Comparison of ENCODE assay signal across 19 cellular contexts in genomic region chr12:1703771-1704170, GRCh38. TPM values are rescaled to one million over a fixed set of nuclear protein-coding genes. Genes with fewer than 3 reads are reported as not detected.
DNase-seq lines count a peak whose midpoint lies in the region; ATAC-seq, FAIRE-seq and TF ChIP-seq lines count a peak whose summit lies in the region.
"Had no signal": no experiment of that assay in that cellular context is flagged by ENCODE, and none has a peak within 500 bp of the region (broad histone marks: within the 10 kb centered on the region; RNA-seq: fewer than 3 reads in every experiment).

No MANE protein-coding gene starts in this region.

- peaks cover 3% of the 10 kb centered on the region; the same call in 1 of the 2 replicates for H3K9me3 ChIP-seq in K562 (replicated peaks; ENCODE audit: control insufficient read depth, insufficient read depth, low read depth, low read length)
- H3K9me3 ChIP-seq: A549 had no signal

- intact Hi-C loops in natural killer cell (cut with micrococcal nuclease), result no loop called here
- intact Hi-C loops in K562 (cut with micrococcal nuclease), result no loop called here

- in situ Hi-C loops in K562 (cut with MboI), result no loop called here

- H3K36me3 ChIP-seq in K562 (ENCODE audit: control insufficient read depth, insufficient read depth, low read length), result peaks cover 9% of the 10 kb centered on the region; the same call in 2 of the 3 replicates

- CTCF ChIA-PET in K562 (lab: Yijun Ruan, JAX; ENCODE audit: low intra/inter-chr PET ratio), result no interaction called here

- H3K9ac ChIP-seq in K562 (ENCODE audit: insufficient read depth in 1 of 2, low read depth in 2 of 2, low read length in 2 of 2), result no peak overlapping the region

- 0 out of 2 replicates have a peak, but pooled peaks cover 4% of the 10 kb centered on the region for H4K20me1 ChIP-seq in K562 (replicated peaks; ENCODE audit: control insufficient read depth, insufficient read depth, low read length)

- no peak overlapping the region for H2AFZ ChIP-seq in K562 (ENCODE audit: low read depth, low read length)
- H2AFZ ChIP-seq: GM23338 had no signal

- H3K79me2 ChIP-seq in K562 (ENCODE audit: control insufficient read depth, insufficient read depth, low read length), result peaks cover 99% of the 10 kb centered on the region

- POLR2A ChIA-PET in K562 (lab: Yijun Ruan, JAX), result interaction anchor here (0.7 to 1.5 kb wide), 2 partner anchors 12 to 1377 kb away, joined by 3 to 5 read pairs; partner anchors contain the start of gene ADIPOR2

- H3K27me3 ChIP-seq in K562 (ENCODE audit: control insufficient read depth in 2 of 2, insufficient read depth in 2 of 2, low read length in 2 of 2) (no peaks in the 10 kb centered on the region), foreskin keratinocyte (no peaks in the 10 kb centered on the region)

- DNase-seq in natural killer cell (no peak), K562 (ENCODE audit: extremely low read depth in 1 of 4, low spot score in 3 of 4) (no peak), memory B cell (ENCODE audit: low spot score in 2 of 2) (no peak), foreskin keratinocyte (no peak), NCI-H2196 treated with DMSO at 0.1 percent for 48 hours (lab: John Stamatoyannopoulos, UW; ENCODE audit: unreplicated experiment) (no peak)
- no peak for DNase-seq in natural killer cell treated with Interleukin-12 subunit alpha and Interleukin-12 subunit beta and Interleukin-15 and Interleukin-18, amount 100 ng/mL, for 72 hours (ENCODE audit: low spot score)
- DNase-seq: 8988T; C1 segment of cervical spinal cord; Calu3; CD4-positive, alpha-beta memory T cell; COR-L47; DMS53; DMS79 treated with DMSO at 0.1 percent for 48 hours; GF-D8; H9 had no signal

- H3K4me3 Mint-ChIP-seq in natural killer cell (no peak overlapping the region), memory B cell (no peak overlapping the region)
- no peak overlapping the region for H3K4me3 Mint-ChIP-seq in natural killer cell treated with Interleukin-12 subunit alpha and Interleukin-12 subunit beta and Interleukin-15 and Interleukin-18, amount 100 ng/mL, for 72 hours
- H3K4me3 Mint-ChIP-seq: CD4-positive, alpha-beta memory T cell; GM23338; H9 had no signal

- H3K4me1 Mint-ChIP-seq in natural killer cell (peaks cover 60 to 62% of the 10 kb centered on the region in 2 donors), memory B cell (peaks cover 21% of the 10 kb centered on the region)
- H3K4me1 Mint-ChIP-seq in natural killer cell treated with Interleukin-12 subunit alpha and Interleukin-12 subunit beta and Interleukin-15 and Interleukin-18, amount 100 ng/mL, for 72 hours (ENCODE audit: low read depth in 2 of 2), result peaks cover 31 to 33% of the 10 kb centered on the region in 2 donors

- H3K27me3 Mint-ChIP-seq in natural killer cell (ENCODE audit: low read depth in 2 of 2), result no peaks in the 10 kb centered on the region
- H3K27me3 Mint-ChIP-seq in natural killer cell treated with Interleukin-12 subunit alpha and Interleukin-12 subunit beta and Interleukin-15 and Interleukin-18, amount 100 ng/mL, for 72 hours, result no peaks in the 10 kb centered on the region
- H3K27me3 Mint-ChIP-seq in memory B cell, result no peaks in the 10 kb centered on the region
- H3K27me3 Mint-ChIP-seq: CD4-positive, alpha-beta memory T cell had no signal

- H3K4me2 ChIP-seq in K562 (ENCODE audit: insufficient read depth, low read length), result no peak overlapping the region
- H3K4me2 ChIP-seq: A549, GM23338 had no signal

- TF ChIP-seq EP300 in K562 (IDR thresholded peaks at IDR 0.05; ENCODE audit: low read length), result no peak

- H3K4me1 ChIP-seq in K562 (replicated peaks in 1 of 2; ENCODE audit: control insufficient read depth in 2 of 2, insufficient read depth in 2 of 2, low read length in 2 of 2) (peaks cover 3 to 11% of the 10 kb centered on the region in 2 experiments; a peak in 3 of 5 replicates), foreskin keratinocyte (peaks cover under 1% of the 10 kb centered on the region)

- H3K9me1 ChIP-seq in K562 (ENCODE audit: control insufficient read depth, insufficient read depth, low read length), result no peaks in the 10 kb centered on the region

- TF ChIP-seq RAD21 in K562 (CRISPR knock-in tag; conservative IDR thresholded peaks at IDR 0.05 in 1 of 2, IDR thresholded peaks at IDR 0.05 in 1 of 2), result no peak

- H3K27ac Mint-ChIP-seq in natural killer cell (peak overlapping the region; percentile 61 to 67), memory B cell (peak overlapping the region; percentile 60)
- H3K27ac Mint-ChIP-seq in natural killer cell treated with Interleukin-12 subunit alpha and Interleukin-12 subunit beta and Interleukin-15 and Interleukin-18, amount 100 ng/mL, for 72 hours, result no peak overlapping the region
- H3K27ac Mint-ChIP-seq: CD4-positive, alpha-beta memory T cell; GM23338 had no signal

- H3K36me3 Mint-ChIP-seq in natural killer cell, result no peaks in the 10 kb centered on the region
- no peaks in the 10 kb centered on the region for H3K36me3 Mint-ChIP-seq in natural killer cell treated with Interleukin-12 subunit alpha and Interleukin-12 subunit beta and Interleukin-15 and Interleukin-18, amount 100 ng/mL, for 72 hours
- peaks cover 3% of the 10 kb centered on the region for H3K36me3 Mint-ChIP-seq in memory B cell

- H3K9me3 Mint-ChIP-seq in natural killer cell, result no peaks in the 10 kb centered on the region
- H3K9me3 Mint-ChIP-seq in natural killer cell treated with Interleukin-12 subunit alpha and Interleukin-12 subunit beta and Interleukin-15 and Interleukin-18, amount 100 ng/mL, for 72 hours, result no peaks in the 10 kb centered on the region
- no peaks in the 10 kb centered on the region for H3K9me3 Mint-ChIP-seq in memory B cell
- H3K9me3 Mint-ChIP-seq: CD4-positive, alpha-beta memory T cell; GM23338 had no signal

- no peak overlapping the region for H3K4me3 ChIP-seq in K562
- H3K4me3 ChIP-seq: A549, GM23338 had no signal

- ATAC-seq in natural killer cell (no peak), K562 (no peak), memory B cell (ENCODE audit: low read depth) (no peak), foreskin keratinocyte (no peak)
- no peak for ATAC-seq in natural killer cell treated with Interleukin-12 subunit alpha and Interleukin-12 subunit beta and Interleukin-15 and Interleukin-18, amount 100 ng/mL, for 72 hours
- ATAC-seq: A549, GM23338, HCT116 had no signal

- TF ChIP-seq POLR2A in K562 (conservative IDR thresholded peaks at IDR 0.05), result no peak

- TF ChIP-seq CTCF in natural killer cell (IDR thresholded peaks at IDR 0.05) (no peak), K562 (IDR thresholded peaks at IDR 0.05 in 2 of 3, conservative IDR thresholded peaks at IDR 0.05 in 1 of 3; ENCODE audit: insufficient read depth in 2 of 3, low read depth in 1 of 3, low read length in 3 of 3) (no peak), foreskin keratinocyte (conservative IDR thresholded peaks at IDR 0.05) (no peak)

- no peak overlapping the region for H3K27ac ChIP-seq in K562 (ENCODE audit: extremely low read depth, low read depth, low read length)
- H3K27ac ChIP-seq in foreskin keratinocyte, result no peak overlapping the region
- H3K27ac ChIP-seq: A549 had no signal

- 100% methylated on average over 1 of the region's 2 CpGs for WGBS in K562 (ENCODE audit: insufficient coverage, low coverage, missing lambda C conversion rate)

- no peak for FAIRE-seq in K562 (lab: Jason Lieb, UNC)
- FAIRE-seq: A549, GM12891 had no signal

- no TSS peak for BruUV-seq in K562 (replicated peaks; lab: Mats Ljungman, UMichigan)

TF ChIP-seq in K562, 482 proteins besides CTCF, POLR2A, EP300 and RAD21 (continues in another document):
- TF ChIP-seq POLR2G (IDR thresholded peaks at IDR 0.05; ENCODE audit: low read depth, low read length) (no peak), JUN (IDR thresholded peaks at IDR 0.05; ENCODE audit: borderline replicate concordance, low read depth, low read length) (no peak), JUN (CRISPR knock-in tag; IDR thresholded peaks at IDR 0.05; ENCODE audit: borderline replicate concordance) (no peak), SMARCB1 (IDR thresholded peaks at IDR 0.05; ENCODE audit: insufficient read length, low read depth) (no peak), ZNF121 (CRISPR knock-in tag; conservative IDR thresholded peaks at IDR 0.05) (peak; percentile 75; the same call in 1 of the 2 replicates), BCOR (IDR thresholded peaks at IDR 0.05) (0 out of 2 replicates have a peak, but pooled peaks have one; percentile 18), MCM5 (IDR thresholded peaks at IDR 0.05; ENCODE audit: low read depth) (no peak), ZNF384 (IDR thresholded peaks at IDR 0.05; ENCODE audit: low read depth, low read length) (peak; percentile 21; the same call in 1 of the 2 replicates)

RNA-seq across cellular contexts. Expression of gene ADIPOR2, which starts 12.9 kb away (rescaled TPM):
- total RNA-seq in natural killer cell (10 to 100 TPM; 38.6 to 48.3 (median 44.0) TPM), K562 (2014; rRNA removed) (22.8 and 23.2 TPM in 2 replicates), K562 (2014; rRNA removed; fragmentation: Illumina TruSeq; extraction: Trizol) (58.8 and 62.4 TPM in 2 replicates), K562 (2015; rRNA removed; fragmentation: Illumina TruSeq; extraction: Trizol) (42.0 and 46.0 TPM in 2 replicates), K562 (2021) (50.9 and 59.1 TPM in 2 replicates), foreskin keratinocyte (59.1 and 61.6 TPM in 2 replicates)
- total RNA-seq in natural killer cell treated with Interleukin-12 subunit alpha and Interleukin-12 subunit beta and Interleukin-15 and Interleukin-18, amount 100 ng/mL, for 72 hours, result 10 to 100 TPM; 72.5 to 74.5 TPM
- total RNA-seq in K562 (2011; cell fraction: chromatin; rRNA removed; ENCODE audit: low replicate concordance), result 43.4 and 113 TPM in 2 replicates
- 28.3 and 33.6 TPM in 2 replicates for total RNA-seq in K562 (2011; cell fraction: nucleolus; rRNA removed)
- 69.6 and 116 TPM in 2 replicates for total RNA-seq in K562 (2011; cell fraction: nucleoplasm; rRNA removed)
- polyA plus RNA-seq in K562 (2011; rRNA removed) (39.2 and 63.5 TPM in 2 replicates), K562 (2014; fragmentation: Illumina TruSeq; extraction: Trizol) (51.3 and 56.8 TPM in 2 replicates), K562 (2014; fragmentation: Nextera tagmentation; extraction: Ambion mirVana) (10 to 100 TPM; 10.9 to 15.6 TPM), K562 (2014; rRNA removed) (39.4 and 40.2 TPM in 2 replicates), foreskin keratinocyte (29.7 and 33.9 TPM in 2 replicates)
- polyA plus RNA-seq in K562 (2011; cell fraction: cytosol; rRNA removed), result 25.2 and 37.9 TPM in 2 replicates
- 26.1 and 34.1 TPM in 2 replicates for polyA plus RNA-seq in K562 (2011; cell fraction: nucleus; rRNA removed)
- polyA plus RNA-seq in K562 (2012), result 38.7 and 40.1 TPM in 2 replicates
- 51.2 and 62.6 TPM in 2 replicates for polyA minus RNA-seq in K562 (2011; rRNA and poly(A)+ RNA removed)
- polyA minus RNA-seq in K562 (2011; cell fraction: cytosol; rRNA and poly(A)+ RNA removed), result 21.6 and 24.5 TPM in 2 replicates
- polyA minus RNA-seq in K562 (2011; cell fraction: nucleus; rRNA and poly(A)+ RNA removed), result 16.8 and 23.4 TPM in 2 replicates

Comparison
In these comparisons a context has a peak if more than half of its experiments do, and no peak if none do; other contexts are left out.
1. H3K27ac Mint-ChIP-seq: peak in natural killer cell (2 of 2) and memory B cell (single experiment); none in natural killer cell treated with Interleukin-12 subunit alpha and Interleukin-12 subunit beta and Interleukin-15 and Interleukin-18, amount 100 ng/mL, for 72 hours (0 of 2).